In the genomic region with DNA sequence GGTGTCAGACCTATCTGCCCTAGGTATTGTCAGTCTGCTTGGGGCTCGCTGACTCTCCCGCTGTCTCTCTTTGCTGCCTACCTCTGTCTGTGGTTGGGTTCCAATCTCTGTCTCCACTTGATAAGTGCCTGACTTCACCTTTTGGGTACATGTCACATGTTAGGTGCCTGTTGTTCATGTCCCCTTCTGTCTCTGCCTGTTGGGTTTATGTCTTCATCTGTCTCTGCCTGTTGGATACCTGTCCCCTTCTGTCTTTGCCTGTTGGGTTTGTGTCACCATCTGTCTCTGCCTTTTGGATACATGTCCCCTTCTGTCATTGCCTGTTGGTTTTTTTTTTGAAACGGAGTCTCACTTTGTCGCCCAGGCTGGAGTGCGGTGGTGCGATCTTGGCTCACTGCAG, we compare ENCODE assay signal across 14 cellular contexts. TPM values are rescaled to one million over a fixed set of nuclear protein-coding genes. Genes with fewer than 3 reads are reported as not detected.
DNase-seq lines count a peak whose midpoint lies in the region; ATAC-seq, FAIRE-seq and TF ChIP-seq lines count a peak whose summit lies in the region.
"Had no signal": no experiment of that assay in that cellular context is flagged by ENCODE, and none has a peak within 500 bp of the region (broad histone marks: within the 10 kb centered on the region; RNA-seq: fewer than 3 reads in every experiment).

No MANE protein-coding gene starts in this region.

- H3K4me1 ChIP-seq in CD4-positive, CD25-positive, alpha-beta regulatory T cell (ENCODE audit: control insufficient read depth, insufficient read depth, low read length, poor library complexity, severe bottlenecking), result peaks cover 89% of the 10 kb centered on the region
- H3K4me1 ChIP-seq in aorta (ENCODE audit: control insufficient read depth in 1 of 2, insufficient read depth in 2 of 2, low read length in 2 of 2) (no peaks in the 10 kb centered on the region), gastrocnemius medialis (no peaks in the 10 kb centered on the region)
- H3K4me1 ChIP-seq: Caco-2 had no signal

- peak overlapping the region; percentile 86 to 96 (median 93) for H3K27ac Mint-ChIP-seq in CD4-positive, CD25-positive, alpha-beta regulatory T cell
- H3K27ac Mint-ChIP-seq in activated naive CD8-positive, alpha-beta T cell, result peak overlapping the region; percentile 96
- H3K27ac Mint-ChIP-seq in memory B cell, result peak overlapping the region; percentile 90

- DNase-seq in CD4-positive, CD25-positive, alpha-beta regulatory T cell, result no peak
- DNase-seq in GM18507 (ENCODE audit: extremely low spot score, insufficient read length, low read depth) (no peak), memory B cell (ENCODE audit: low spot score in 2 of 2) (no peak), HEK293T (ENCODE audit: extremely low spot score) (no peak), aorta (no peak), gastrocnemius medialis (no peak)
- DNase-seq: Caco-2, NCI-H2081 treated with DMSO at 0.1 percent for 48 hours, occipital lobe, OCI-M1, T1000 had no signal

- H3K4me1 Mint-ChIP-seq in CD4-positive, CD25-positive, alpha-beta regulatory T cell, result peaks cover 4 to 97% (median 65%) of the 10 kb centered on the region in 4 donors
- H3K4me1 Mint-ChIP-seq in activated naive CD8-positive, alpha-beta T cell (ENCODE audit: low read depth), result peaks cover 84% of the 10 kb centered on the region
- peaks cover 68% of the 10 kb centered on the region for H3K4me1 Mint-ChIP-seq in memory B cell

- H3K4me3 Mint-ChIP-seq in CD4-positive, CD25-positive, alpha-beta regulatory T cell, result peak overlapping the region; percentile 81 to 95 (median 87)
- peak overlapping the region; percentile 39 for H3K4me3 Mint-ChIP-seq in activated naive CD8-positive, alpha-beta T cell
- H3K4me3 Mint-ChIP-seq in memory B cell, result peak overlapping the region; percentile 35

- H3K9me3 ChIP-seq in CD4-positive, CD25-positive, alpha-beta regulatory T cell (ENCODE audit: control insufficient read depth in 2 of 2, low read length in 2 of 2), result no peaks in the 10 kb centered on the region
- no peaks in the 10 kb centered on the region for H3K9me3 ChIP-seq in aorta (ENCODE audit: control insufficient read depth, low read length)
- no peaks in the 10 kb centered on the region for H3K9me3 ChIP-seq in gastrocnemius medialis
- H3K9me3 ChIP-seq: Caco-2 had no signal

- TF ChIP-seq POLR2A in gastrocnemius medialis (IDR thresholded peaks at IDR 0.05), result no peak

- in situ Hi-C loops in gastrocnemius medialis (cut with MboI; ENCODE audit: low sequenced_read_pairs in 4 of 4), result no loop called here

- 93 to 94% methylated on average over 6 of the region's 6 CpGs for WGBS in aorta, 2 donors

- no peak for TF ChIP-seq CTCF in gastrocnemius medialis (IDR thresholded peaks at IDR 0.05 in 4 of 5, conservative IDR thresholded peaks at IDR 0.05 in 1 of 5)

- H3K27me3 ChIP-seq in CD4-positive, CD25-positive, alpha-beta regulatory T cell (ENCODE audit: control insufficient read depth, insufficient read depth, low read length), result no peaks in the 10 kb centered on the region
- H3K27me3 ChIP-seq in aorta (ENCODE audit: control insufficient read depth in 1 of 2, insufficient read depth in 2 of 2, low read length in 1 of 2) (no peaks in the 10 kb centered on the region), gastrocnemius medialis (no peaks in the 10 kb centered on the region)

- intact Hi-C loops in aorta (cut with DNase I), result no loop called here
- intact Hi-C loops in gastrocnemius medialis (cut with DNase I; ENCODE audit: low total_unique reads), result no loop called here

- POLR2A ChIA-PET in HEK293T (lab: Yijun Ruan, JAX), result no interaction called here

- peaks cover 18% of the 10 kb centered on the region for H3K36me3 ChIP-seq in CD4-positive, CD25-positive, alpha-beta regulatory T cell (ENCODE audit: control insufficient read depth, insufficient read depth, low read length)
- H3K36me3 ChIP-seq in aorta (ENCODE audit: control insufficient read depth in 1 of 2, insufficient read depth in 2 of 2, low read length in 1 of 2) (no peaks in the 10 kb centered on the region), gastrocnemius medialis (no peaks in the 10 kb centered on the region)

- FAIRE-seq in GM18507 (lab: Jason Lieb, UNC), result peak; percentile 21

- H3K9me3 Mint-ChIP-seq in CD4-positive, CD25-positive, alpha-beta regulatory T cell, result no peaks in the 10 kb centered on the region
- H3K9me3 Mint-ChIP-seq in activated naive CD8-positive, alpha-beta T cell (ENCODE audit: low read depth), result no peaks in the 10 kb centered on the region
- no peaks in the 10 kb centered on the region for H3K9me3 Mint-ChIP-seq in memory B cell

- CTCF ChIA-PET in HEK293T (lab: Yijun Ruan, JAX), result no interaction called here

- no peak overlapping the region for H3K4me3 ChIP-seq in CD4-positive, CD25-positive, alpha-beta regulatory T cell (ENCODE audit: low read depth, low read length)
- no peak overlapping the region for H3K4me3 ChIP-seq in aorta (ENCODE audit: low read length in 2 of 2)
- H3K4me3 ChIP-seq in gastrocnemius medialis, result no peak overlapping the region

- peak overlapping the region; percentile 17 for H3K27ac ChIP-seq in CD4-positive, CD25-positive, alpha-beta regulatory T cell (ENCODE audit: insufficient read depth, low read length, poor library complexity, severe bottlenecking)
- H3K27ac ChIP-seq in aorta (ENCODE audit: low read depth in 1 of 2, low read length in 2 of 2) (no peak overlapping the region), gastrocnemius medialis (no peak overlapping the region)

- no peak for ATAC-seq in CD4-positive, CD25-positive, alpha-beta regulatory T cell (ENCODE audit: low read depth in 2 of 2)
- no peak for ATAC-seq in memory B cell (ENCODE audit: low read depth)
- no peak for ATAC-seq in aorta (ENCODE audit: low FRiP score)
- no peak for ATAC-seq in gastrocnemius medialis
- no peak for ATAC-seq in HG03196 (IDR thresholded peaks at IDR 0.05; ENCODE audit: unreplicated experiment)
- ATAC-seq: HCT116 had no signal

- no peaks in the 10 kb centered on the region for H3K27me3 Mint-ChIP-seq in CD4-positive, CD25-positive, alpha-beta regulatory T cell
- H3K27me3 Mint-ChIP-seq in activated naive CD8-positive, alpha-beta T cell, result no peaks in the 10 kb centered on the region
- H3K27me3 Mint-ChIP-seq in memory B cell, result no peaks in the 10 kb centered on the region

- H3K36me3 Mint-ChIP-seq in CD4-positive, CD25-positive, alpha-beta regulatory T cell, result peaks cover 19% of the 10 kb centered on the region
- H3K36me3 Mint-ChIP-seq in activated naive CD8-positive, alpha-beta T cell, result no peaks in the 10 kb centered on the region
- peaks cover 14% of the 10 kb centered on the region for H3K36me3 Mint-ChIP-seq in memory B cell

TF ChIP-seq in HEK293T, 16 proteins besides CTCF, POLR2A, EP300 and RAD21:
- TF ChIP-seq ELF4 (IDR thresholded peaks at IDR 0.05) (no peak), FOXK2 (IDR thresholded peaks at IDR 0.05) (no peak), BHLHE40 (IDR thresholded peaks at IDR 0.05; ENCODE audit: borderline replicate concordance) (no peak), SUZ12 (IDR thresholded peaks at IDR 0.05) (no peak), PKNOX1 (IDR thresholded peaks at IDR 0.05) (no peak), ARNT (IDR thresholded peaks at IDR 0.05) (no peak), ZNF384 (IDR thresholded peaks at IDR 0.05) (no peak), CTBP1 (IDR thresholded peaks at IDR 0.05; ENCODE audit: borderline replicate concordance) (no peak), L3MBTL2 (conservative IDR thresholded peaks at IDR 0.05) (no peak), SP1 (IDR thresholded peaks at IDR 0.05) (no peak)

RNA-seq across cellular contexts. Expression of gene RPS6KA1, which starts 14.6 kb away (rescaled TPM):
- 97.4 TPM for total RNA-seq in CD4-positive, CD25-positive, alpha-beta regulatory T cell
- 100 to 1,000 TPM; 168 to 218 (median 175) TPM for polyA plus RNA-seq in CD4-positive, CD25-positive, alpha-beta regulatory T cell
- total RNA-seq in aorta (10 to 100 TPM; 12.0 to 21.0 TPM), gastrocnemius medialis (1 to 10 TPM; 1.5 to 3.5 (median 3.0) TPM)
- 10 to 100 TPM in 1 of 2 donors, under 1 TPM in 1; 0.87 to 21.4 TPM for polyA plus RNA-seq in aorta

Comparison
In these comparisons a context has a peak if more than half of its experiments do, and no peak if none do; other contexts are left out.
1. H3K4me3 Mint-ChIP-seq: peak in every context shown above with its lines; median percentile 87 in CD4-positive, CD25-positive, alpha-beta regulatory T cell; 39 in activated naive CD8-positive, alpha-beta T cell; 35 in memory B cell.